13 cellular contexts compared by ENCODE assay signal in the genomic region with DNA sequence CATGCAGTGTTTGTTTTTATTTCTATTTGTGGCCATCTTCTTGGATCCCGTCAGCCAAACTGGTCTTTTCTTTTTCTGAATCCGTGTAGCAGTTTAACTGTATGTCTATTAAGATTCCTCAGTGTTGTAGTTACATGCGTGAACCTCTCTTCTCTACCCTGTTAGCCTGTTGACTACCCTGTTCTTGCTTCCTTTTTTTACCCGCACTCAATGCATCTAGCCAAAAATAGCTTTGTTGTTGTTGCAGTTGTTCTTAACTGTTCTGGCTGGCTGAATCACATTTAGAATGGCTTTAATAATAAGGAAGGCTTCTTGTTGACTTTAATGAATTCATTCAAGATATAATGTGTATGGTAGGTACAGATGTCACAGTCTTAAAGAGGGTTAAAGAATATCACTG.
DNase-seq lines count a peak whose midpoint lies in the region; ATAC-seq, FAIRE-seq and TF ChIP-seq lines count a peak whose summit lies in the region.
"Had no signal": no experiment of that assay in that cellular context is flagged by ENCODE, and none has a peak within 500 bp of the region (broad histone marks: within the 10 kb centered on the region; RNA-seq: fewer than 3 reads in every experiment).

No MANE protein-coding gene starts in this region.

- no peak overlapping the region for H3K4me3 ChIP-seq in MM.1S (ENCODE audit: low read length)
- no peak overlapping the region for H3K4me3 ChIP-seq in ovary
- H3K4me3 ChIP-seq in pancreas: no peak overlapping the region
- H3K4me3 ChIP-seq: HAP-1 had no signal

- WGBS in ovary, 3 donors: 41 to 61% (median 45%) methylated on average over 4 of the region's 4 CpGs
- WGBS in pancreas, 2 donors: 87 to 89% methylated on average over 4 of the region's 4 CpGs

- no peak overlapping the region for H3K9ac ChIP-seq in MM.1S (ENCODE audit: low read length)

- no peak for TF ChIP-seq CTCF in MM.1S (IDR thresholded peaks at IDR 0.05; ENCODE audit: low read length)
- TF ChIP-seq CTCF in ovary (IDR thresholded peaks at IDR 0.05): no peak
- TF ChIP-seq CTCF in pancreas (IDR thresholded peaks at IDR 0.05): no peak

- no peaks in the 10 kb centered on the region for H3K36me3 ChIP-seq in MM.1S (replicated peaks; ENCODE audit: insufficient read depth, low read length)
- no peaks in the 10 kb centered on the region for H3K36me3 ChIP-seq in ovary
- H3K36me3 ChIP-seq in pancreas: no peaks in the 10 kb centered on the region
- H3K36me3 ChIP-seq: HAP-1 had no signal

- no peaks in the 10 kb centered on the region for H3K27me3 ChIP-seq in MM.1S (replicated peaks; ENCODE audit: insufficient read depth, low read length)
- no peaks in the 10 kb centered on the region for H3K27me3 ChIP-seq in ovary
- H3K27me3 ChIP-seq in pancreas: no peaks in the 10 kb centered on the region

- FAIRE-seq in pancreas (lab: Jason Lieb, UNC): no peak

- H3F3A ChIP-seq in MM.1S (ENCODE audit: insufficient read depth, low read length): no peaks in the 10 kb centered on the region

- peaks cover 18% of the 10 kb centered on the region for H3K4me1 ChIP-seq in MM.1S (ENCODE audit: low read length)
- peaks cover 1% of the 10 kb centered on the region for H3K4me1 ChIP-seq in ovary (ENCODE audit: insufficient read depth)
- H3K4me1 ChIP-seq in pancreas: no peaks in the 10 kb centered on the region

- H3K27ac ChIP-seq in MM.1S (ENCODE audit: low read length) (no peak overlapping the region; the same call in 1 of the 2 replicates), ovary (no peak overlapping the region), pancreas (no peak overlapping the region)

- DNase-seq in MM.1S (peak; percentile 14), midbrain (lab: John Stamatoyannopoulos, UW) (peak; percentile 3), mucosa of gallbladder (ENCODE audit: low spot score) (no peak), left colon (no peak), ovary (no peak), pancreas (no peak)
- DNase-seq: activated CD4-positive, alpha-beta memory T cell treated with anti-CD3 and anti-CD28 coated beads for 36 hours; activated naive CD8-positive, alpha-beta T cell treated with anti-CD3 and anti-CD28 coated beads, Interleukin-2, amount 10 ng/mL, durations not matched to agents 7 days and 5 days; CD8-positive, alpha-beta memory T cell; NCI-H2081 treated with DMSO at 0.1 percent for 48 hours had no signal

- H3K79me2 ChIP-seq in MM.1S (ENCODE audit: low read length): no peaks in the 10 kb centered on the region

- TF ChIP-seq POLR2A in ovary (IDR thresholded peaks at IDR 0.05): no peak

- H3K9me3 ChIP-seq in MM.1S (replicated peaks; ENCODE audit: insufficient read depth, low read length): no peaks in the 10 kb centered on the region
- H3K9me3 ChIP-seq in ovary: no peaks in the 10 kb centered on the region
- no peaks in the 10 kb centered on the region for H3K9me3 ChIP-seq in pancreas
- H3K9me3 ChIP-seq: HAP-1 had no signal

- H3K4me2 ChIP-seq in MM.1S (ENCODE audit: low read depth, low read length): peak overlapping the region; percentile 41

- no peaks in the 10 kb centered on the region for H3K9me2 ChIP-seq in MM.1S (replicated peaks; ENCODE audit: insufficient read depth, low read length)

- peak; percentile 63 for ATAC-seq in GM18499 (IDR thresholded peaks at IDR 0.05; ENCODE audit: insufficient read depth, unreplicated experiment)
- peak; percentile 55 for ATAC-seq in GM21825 (IDR thresholded peaks at IDR 0.05; ENCODE audit: unreplicated experiment)
- no peak for ATAC-seq in left colon
- ATAC-seq in pancreas: no peak

- no peak overlapping the region for H2AFZ ChIP-seq in MM.1S (ENCODE audit: low read length)

- intact Hi-C loops in left colon (cut with DNase I, micrococcal nuclease) (no loop called here), ovary (cut with DNase I) (no loop called here), pancreas (cut with DNase I) (no loop called here)

- no peaks in the 10 kb centered on the region for H4K20me1 ChIP-seq in MM.1S (ENCODE audit: insufficient read depth, low read length)

- TF ChIP-seq EP300 in ovary (IDR thresholded peaks at IDR 0.05): no peak

Comparison
In these comparisons a context has a peak if more than half of its experiments do, and no peak if none do; other contexts are left out.
1. ATAC-seq: peak in GM18499 (single experiment) and GM21825 (single experiment); none in left colon (single experiment) and pancreas (0 of 4).
2. DNase-seq: peak in MM.1S (single experiment) and midbrain (single experiment); none in mucosa of gallbladder (single experiment), left colon (0 of 2), ovary (0 of 5) and pancreas (0 of 6).